In the genomic region with DNA sequence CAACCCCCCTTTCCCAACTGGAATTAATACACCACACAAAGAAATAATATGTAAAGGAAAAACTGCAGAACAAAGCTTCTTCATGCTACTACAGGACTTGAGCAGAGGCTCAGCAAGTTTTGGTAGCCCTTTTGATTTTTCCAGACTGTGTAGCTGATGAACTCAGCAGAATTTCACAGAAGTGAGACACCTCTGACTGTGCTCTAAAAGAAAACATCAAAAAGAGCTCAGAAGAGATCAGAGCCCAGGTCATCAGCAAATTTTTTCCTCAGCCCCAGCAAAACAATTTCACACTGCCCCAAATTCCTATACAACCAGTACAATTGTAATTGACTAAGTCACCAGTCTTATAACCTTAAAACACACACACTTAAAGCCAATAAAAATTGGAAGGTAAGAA, we compare ENCODE assay signal across 11 cellular contexts. TPM values are rescaled to one million over a fixed set of nuclear protein-coding genes. Genes with fewer than 3 reads are reported as not detected.
DNase-seq lines count a peak whose midpoint lies in the region; ATAC-seq and TF ChIP-seq lines count a peak whose summit lies in the region.
"Had no signal": no experiment of that assay in that cellular context is flagged by ENCODE, and none has a peak within 500 bp of the region (broad histone marks: within the 10 kb centered on the region; RNA-seq: fewer than 3 reads in every experiment).

No MANE protein-coding gene starts in this region.

- H3K9ac ChIP-seq in HCT116 (ENCODE audit: low read length): no peak overlapping the region
- no peak overlapping the region for H3K9ac ChIP-seq in colonic mucosa (ENCODE audit: low read depth in 2 of 2, low read length in 2 of 2)
- H3K9ac ChIP-seq: BLaER1 had no signal

- H3K27me3 Mint-ChIP-seq in endothelial cell (ENCODE audit: unreplicated experiment): no peaks in the 10 kb centered on the region

- H3K36me3 ChIP-seq in HCT116 (ENCODE audit: control insufficient read depth in 1 of 2, insufficient read depth in 2 of 2, low read length in 2 of 2): peaks cover 37 to 47% of the 10 kb centered on the region in 2 experiments; a peak in 3 of 4 replicates
- H3K36me3 ChIP-seq in right lobe of liver: peaks cover 0 to 37% (median 14%) of the 10 kb centered on the region in 4 donors
- H3K36me3 ChIP-seq in colonic mucosa: peaks cover 4% of the 10 kb centered on the region

- 0 out of 2 replicates have a peak overlapping the region, but pooled peaks have one; percentile 1 for H3K27ac ChIP-seq in 22Rv1
- H3K27ac ChIP-seq in HCT116 (ENCODE audit: low read depth, low read length): peak overlapping the region; percentile 10; the same call in 1 of the 2 replicates
- peak overlapping the region; percentile 59 for H3K27ac ChIP-seq in angular gyrus (ENCODE audit: low read depth, low read length)
- H3K27ac ChIP-seq in right lobe of liver: peak overlapping the region; percentile 73 to 93 (median 92)
- no peak overlapping the region for H3K27ac ChIP-seq in colonic mucosa
- H3K27ac ChIP-seq: BLaER1 had no signal

- DNase-seq in HCT116 (ENCODE audit: low read depth, low spot score): no peak
- no peak for DNase-seq in right lobe of liver
- DNase-seq in colonic mucosa: no peak
- DNase-seq in endothelial cell (ENCODE audit: low spot score): no peak
- no peak for DNase-seq in GM20000 (ENCODE audit: low spot score)
- DNase-seq: cortex of kidney, NCI-H2029 treated with DMSO at 0.1 percent for 48 hours had no signal

- H3K4me3 ChIP-seq in HCT116 (replicated peaks in 1 of 2; ENCODE audit: low read depth in 1 of 2, low read length in 2 of 2): no peak overlapping the region
- H3K4me3 ChIP-seq in right lobe of liver: peak overlapping the region; percentile 32 to 56 (median 51)
- no peak overlapping the region for H3K4me3 ChIP-seq in colonic mucosa
- H3K4me3 ChIP-seq: BLaER1 had no signal

- no peaks in the 10 kb centered on the region for H4K20me1 ChIP-seq in HCT116 (ENCODE audit: insufficient read depth)

- no TSS peak for BruUV-seq in HCT116 (replicated peaks; lab: Mats Ljungman, UMichigan)

- POLR2A ChIA-PET in HCT116 (lab: Charles Lee): no interaction called here

- H3K4me2 ChIP-seq in HCT116 (ENCODE audit: low read length): no peak overlapping the region
- H3K4me2 ChIP-seq: BLaER1 had no signal

- H3K9me3 ChIP-seq in HCT116 (ENCODE audit: control insufficient read depth in 1 of 2, insufficient read depth in 1 of 2, low read depth in 1 of 2, low read length in 2 of 2) (no peaks in the 10 kb centered on the region), right lobe of liver (no peaks in the 10 kb centered on the region), colonic mucosa (no peaks in the 10 kb centered on the region)

- TF ChIP-seq CTCF in 22Rv1 (IDR thresholded peaks at IDR 0.05): no peak
- TF ChIP-seq CTCF in HCT116 (IDR thresholded peaks at IDR 0.05 in 2 of 3, conservative IDR thresholded peaks at IDR 0.05 in 1 of 3; ENCODE audit: borderline replicate concordance in 1 of 3, insufficient read depth in 1 of 3, low read depth in 2 of 3, low read length in 2 of 3): no peak
- TF ChIP-seq CTCF in right lobe of liver (IDR thresholded peaks at IDR 0.05): no peak
- TF ChIP-seq CTCF in colonic mucosa (IDR thresholded peaks at IDR 0.05): no peak
- no peak for TF ChIP-seq CTCF in endothelial cell (IDR thresholded peaks at IDR 0.05; ENCODE audit: unreplicated experiment)
- no peak for TF ChIP-seq CTCF in GM20000 (IDR thresholded peaks at IDR 0.05; ENCODE audit: extremely low read depth, missing control alignments)

- H3K4me1 ChIP-seq in HCT116 (ENCODE audit: control insufficient read depth in 1 of 2, insufficient read depth in 2 of 2, low read length in 2 of 2): no peaks in the 10 kb centered on the region
- H3K4me1 ChIP-seq in right lobe of liver: peaks cover 0 to 22% (median 11%) of the 10 kb centered on the region in 4 donors
- no peaks in the 10 kb centered on the region for H3K4me1 ChIP-seq in colonic mucosa
- H3K4me1 ChIP-seq: BLaER1 had no signal

- TF ChIP-seq POLR2A in HCT116 (IDR thresholded peaks at IDR 0.05; ENCODE audit: borderline replicate concordance, extremely low read depth, insufficient read depth, insufficient read length) (no peak), right lobe of liver (IDR thresholded peaks at IDR 0.05) (no peak)

- H3K36me3 Mint-ChIP-seq in endothelial cell (ENCODE audit: low read depth, unreplicated experiment): peaks cover 41% of the 10 kb centered on the region

- H3K4me3 Mint-ChIP-seq in endothelial cell (ENCODE audit: unreplicated experiment): no peak overlapping the region

- H2AFZ ChIP-seq in HCT116 (ENCODE audit: low read depth, low read length, poor library complexity, severe bottlenecking): no peak overlapping the region

- RAD21 ChIA-PET in HCT116 (lab: Charles Lee; ENCODE audit: low non-redundant PET in 1 of 2, low total read pairs in 2 of 2, uncharacterized antibody in 2 of 2, unreplicated experiment in 2 of 2): no interaction called here

- peaks cover 3% of the 10 kb centered on the region for H3K4me1 Mint-ChIP-seq in endothelial cell (ENCODE audit: unreplicated experiment)

- CTCF ChIA-PET in HCT116 (lab: Charles Lee): no interaction called here

- TF ChIP-seq RAD21 in HCT116 (IDR thresholded peaks at IDR 0.05; ENCODE audit: low read depth): no peak

- H3K9me2 ChIP-seq in HCT116 (ENCODE audit: insufficient read depth): no peaks in the 10 kb centered on the region

- H3K79me2 ChIP-seq in HCT116 (ENCODE audit: insufficient read depth, low read length): no peaks in the 10 kb centered on the region; the same call in 1 of the 2 replicates

- no peaks in the 10 kb centered on the region for H3K27me3 ChIP-seq in HCT116 (ENCODE audit: insufficient read depth, low read length)
- H3K27me3 ChIP-seq in right lobe of liver: no peaks in the 10 kb centered on the region
- H3K27me3 ChIP-seq in colonic mucosa: no peaks in the 10 kb centered on the region
- H3K27me3 ChIP-seq: BLaER1 had no signal

- intact Hi-C loops in HCT116 (cut with micrococcal nuclease) (no loop called here), right lobe of liver (cut with DNase I) (no loop called here), colonic mucosa (cut with DNase I) (no loop called here)

- no peak overlapping the region for H3K27ac Mint-ChIP-seq in endothelial cell (ENCODE audit: unreplicated experiment)

- H3K9me3 Mint-ChIP-seq in endothelial cell (ENCODE audit: unreplicated experiment): no peaks in the 10 kb centered on the region

- ATAC-seq in HCT116: no peak
- ATAC-seq in right lobe of liver: peak in 2 of 4 donors; percentile 8 to 14
- ATAC-seq in HG03139 (IDR thresholded peaks at IDR 0.05; ENCODE audit: unreplicated experiment): no peak

TF ChIP-seq in HCT116, 20 proteins besides CTCF, POLR2A, EP300 and RAD21 (continues in another document):
- TF ChIP-seq CBX3 (IDR thresholded peaks at IDR 0.05; ENCODE audit: low read depth) (no peak), SRF (IDR thresholded peaks at IDR 0.05; ENCODE audit: low read depth) (no peak), EGR1 (IDR thresholded peaks at IDR 0.05; ENCODE audit: low read depth) (no peak), ZNF274 (IDR thresholded peaks at IDR 0.05; ENCODE audit: low read depth, low read length) (no peak), YY1 (IDR thresholded peaks at IDR 0.05; ENCODE audit: extremely low read depth, insufficient replicate concordance, low read depth, low read length) (no peak), EZH2 (IDR thresholded peaks at IDR 0.05) (no peak), EZH2phosphoT487 (IDR thresholded peaks at IDR 0.05; ENCODE audit: borderline replicate concordance) (no peak), POLR2AphosphoS5 (IDR thresholded peaks at IDR 0.05; ENCODE audit: low read depth, low read length) (no peak), JUND (IDR thresholded peaks at IDR 0.05) (no peak), ELF1 (IDR thresholded peaks at IDR 0.05; ENCODE audit: borderline replicate concordance, low read depth) (no peak), TCF7L2 (IDR thresholded peaks at IDR 0.05; ENCODE audit: borderline replicate concordance, extremely low read depth, insufficient read depth, insufficient read length) (no peak), SP1 (IDR thresholded peaks at IDR 0.05; ENCODE audit: low read depth) (no peak)
- TF ChIP-seq, protein P1, sequence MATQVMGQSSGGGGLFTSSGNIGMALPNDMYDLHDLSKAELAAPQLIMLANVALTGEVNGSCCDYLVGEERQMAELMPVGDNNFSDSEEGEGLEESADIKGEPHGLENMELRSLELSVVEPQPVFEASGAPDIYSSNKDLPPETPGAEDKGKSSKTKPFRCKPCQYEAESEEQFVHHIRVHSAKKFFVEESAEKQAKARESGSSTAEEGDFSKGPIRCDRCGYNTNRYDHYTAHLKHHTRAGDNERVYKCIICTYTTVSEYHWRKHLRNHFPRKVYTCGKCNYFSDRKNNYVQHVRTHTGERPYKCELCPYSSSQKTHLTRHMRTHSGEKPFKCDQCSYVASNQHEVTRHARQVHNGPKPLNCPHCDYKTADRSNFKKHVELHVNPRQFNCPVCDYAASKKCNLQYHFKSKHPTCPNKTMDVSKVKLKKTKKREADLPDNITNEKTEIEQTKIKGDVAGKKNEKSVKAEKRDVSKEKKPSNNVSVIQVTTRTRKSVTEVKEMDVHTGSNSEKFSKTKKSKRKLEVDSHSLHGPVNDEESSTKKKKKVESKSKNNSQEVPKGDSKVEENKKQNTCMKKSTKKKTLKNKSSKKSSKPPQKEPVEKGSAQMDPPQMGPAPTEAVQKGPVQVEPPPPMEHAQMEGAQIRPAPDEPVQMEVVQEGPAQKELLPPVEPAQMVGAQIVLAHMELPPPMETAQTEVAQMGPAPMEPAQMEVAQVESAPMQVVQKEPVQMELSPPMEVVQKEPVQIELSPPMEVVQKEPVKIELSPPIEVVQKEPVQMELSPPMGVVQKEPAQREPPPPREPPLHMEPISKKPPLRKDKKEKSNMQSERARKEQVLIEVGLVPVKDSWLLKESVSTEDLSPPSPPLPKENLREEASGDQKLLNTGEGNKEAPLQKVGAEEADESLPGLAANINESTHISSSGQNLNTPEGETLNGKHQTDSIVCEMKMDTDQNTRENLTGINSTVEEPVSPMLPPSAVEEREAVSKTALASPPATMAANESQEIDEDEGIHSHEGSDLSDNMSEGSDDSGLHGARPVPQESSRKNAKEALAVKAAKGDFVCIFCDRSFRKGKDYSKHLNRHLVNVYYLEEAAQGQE (IDR thresholded peaks at IDR 0.05; ENCODE audit: low read depth): no peak

RNA-seq across cellular contexts. Expression of a gene that starts 38.0 kb away (rescaled TPM):
- 61.3 TPM for total RNA-seq in HCT116 (2021; ENCODE audit: unreplicated experiment)
- polyA plus RNA-seq in HCT116 (2012): 34.5 and 41.1 TPM in 2 replicates
- 10 to 100 TPM; 14.3 to 32.3 (median 19.9) TPM for total RNA-seq in right lobe of liver
- 10 to 100 TPM; 44.5 to 55.2 TPM for total RNA-seq in colonic mucosa
- total RNA-seq in endothelial cell (ENCODE audit: unreplicated experiment): 29.6 TPM

RNA-seq across cellular contexts. Expression of a gene that starts 38.1 kb away (rescaled TPM):
- total RNA-seq in HCT116 (2021; ENCODE audit: unreplicated experiment): 33.5 TPM
- polyA plus RNA-seq in HCT116 (2012): 29.3 and 36.6 TPM in 2 replicates
- 10 to 100 TPM; 10.6 to 21.8 (median 11.8) TPM for total RNA-seq in right lobe of liver
- 10 to 100 TPM; 17.7 to 18.8 TPM for total RNA-seq in colonic mucosa
- total RNA-seq in endothelial cell (ENCODE audit: unreplicated experiment): 39.4 TPM

Comparison
In these comparisons a context has a peak if more than half of its experiments do, and no peak if none do; other contexts are left out.
1. H3K4me3 ChIP-seq: peak in right lobe of liver (3 of 3); none in HCT116 (0 of 2) and colonic mucosa (single experiment).